ENCODE assay signal across 8 cellular contexts in the genomic region with DNA sequence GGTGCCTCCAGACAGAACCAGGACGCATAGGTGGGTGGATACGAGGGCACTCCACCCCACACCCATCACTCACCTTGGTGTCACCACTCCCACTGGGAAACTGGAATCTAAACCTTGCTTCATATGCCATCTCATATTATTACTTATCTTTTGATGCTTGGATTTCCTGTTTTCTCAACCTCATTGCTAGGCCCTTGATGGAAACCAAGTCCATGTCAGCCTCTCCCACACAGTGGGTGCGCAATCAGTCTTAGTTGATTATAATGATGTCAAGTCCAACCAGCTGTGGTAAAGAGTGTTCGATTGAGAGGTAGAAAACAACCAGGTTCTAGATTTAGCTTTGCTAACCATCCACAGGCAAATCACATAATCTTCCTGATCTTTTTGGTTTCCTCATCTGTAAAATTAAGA. TPM values are rescaled to one million over a fixed set of nuclear protein-coding genes. Genes with fewer than 3 reads are reported as not detected.
DNase-seq lines count a peak whose midpoint lies in the region; ATAC-seq and TF ChIP-seq lines count a peak whose summit lies in the region.

No MANE protein-coding gene starts in this region.

- no peaks in the 10 kb centered on the region for H3K36me3 ChIP-seq in uterus

- H3K27ac ChIP-seq in uterus, result peak overlapping the region; percentile 86 to 88

- TF ChIP-seq CTCF in astrocyte of the cerebellum (IDR thresholded peaks at IDR 0.05; ENCODE audit: low read depth, low read length, missing control alignments) (no peak), mesothelial cell of epicardium (IDR thresholded peaks at IDR 0.05; ENCODE audit: unreplicated experiment) (no peak), uterus (IDR thresholded peaks at IDR 0.05) (no peak)

- no peak for TF ChIP-seq POLR2A in uterus (IDR thresholded peaks at IDR 0.05)

- H3K4me1 ChIP-seq in uterus, result no peaks in the 10 kb centered on the region

- H3K9me3 Mint-ChIP-seq in mesothelial cell of epicardium, result no peaks in the 10 kb centered on the region

- intact Hi-C loops in uterus (cut with DNase I; ENCODE audit: low total_unique reads), result no loop called here

- H3K36me3 Mint-ChIP-seq in mesothelial cell of epicardium, result no peaks in the 10 kb centered on the region

- H3K27ac Mint-ChIP-seq in mesothelial cell of epicardium, result peak overlapping the region; percentile 94

- ATAC-seq in HG03045 (IDR thresholded peaks at IDR 0.05; ENCODE audit: unreplicated experiment) (no peak), HG03196 (IDR thresholded peaks at IDR 0.05; ENCODE audit: unreplicated experiment) (no peak)

- H3K4me3 Mint-ChIP-seq in mesothelial cell of epicardium, result peak overlapping the region; percentile 88

- H3K4me3 ChIP-seq in astrocyte of the cerebellum (ENCODE audit: low read depth, low read length), result peak overlapping the region; percentile 71
- H3K4me3 ChIP-seq in uterus, result peak overlapping the region; percentile 67 to 78

- H3K27me3 ChIP-seq in uterus, result no peaks in the 10 kb centered on the region

- H3K4me1 Mint-ChIP-seq in mesothelial cell of epicardium, result peaks cover 27% of the 10 kb centered on the region

- no peaks in the 10 kb centered on the region for H3K9me3 ChIP-seq in uterus

- no peaks in the 10 kb centered on the region for H3K27me3 Mint-ChIP-seq in mesothelial cell of epicardium (ENCODE audit: low read depth)

- in situ Hi-C loops in astrocyte of the cerebellum (cut with HindIII; ENCODE audit: low sequenced_read_pairs), result no loop called here

- DNase-seq in stimulated activated CD4-positive, alpha-beta T cell treated with anti-CD3 and anti-CD28 coated beads, Interleukin-12 subunit alpha, Interleukin-12 subunit beta, amount 100 ng/mL, for 48 hours (ENCODE audit: low read depth in 2 of 3, low spot score in 1 of 3), result peak in 2 of 3 donors; percentile 20 to 30
- no peak for DNase-seq in stimulated activated CD4-positive, alpha-beta T cell treated with anti-CD3 and anti-CD28 coated beads, Interleukin-2, amount 100 ng/mL, for 24 hours
- no peak for DNase-seq in astrocyte of the cerebellum (ENCODE audit: low read depth)
- DNase-seq in mesothelial cell of epicardium (ENCODE audit: low spot score in 2 of 2, unreplicated experiment in 2 of 2), result no peak
- no peak for DNase-seq in uterus
- DNase-seq in LoVo (ENCODE audit: low spot score), result no peak

RNA-seq across cellular contexts. Expression of a gene that starts 0.6 kb away (rescaled TPM):
- total RNA-seq in mesothelial cell of epicardium, result 23.2 to 24.3 TPM (median 23.4 TPM) in 3 replicates
- total RNA-seq in uterus, result 10 to 100 TPM; 25.1 to 38.5 (median 30.7) TPM

Comparison
In these comparisons a context has a peak if more than half of its experiments do, and no peak if none do; other contexts are left out.
1. DNase-seq: peak in stimulated activated CD4-positive, alpha-beta T cell treated with anti-CD3 and anti-CD28 coated beads, Interleukin-12 subunit alpha, Interleukin-12 subunit beta, amount 100 ng/mL, for 48 hours (2 of 3); none in stimulated activated CD4-positive, alpha-beta T cell treated with anti-CD3 and anti-CD28 coated beads, Interleukin-2, amount 100 ng/mL, for 24 hours (0 of 2), astrocyte of the cerebellum (single experiment), mesothelial cell of epicardium (0 of 2), uterus (0 of 2) and LoVo (single experiment).